ENCODE assay signal across 1 cellular context in the genomic region with DNA sequence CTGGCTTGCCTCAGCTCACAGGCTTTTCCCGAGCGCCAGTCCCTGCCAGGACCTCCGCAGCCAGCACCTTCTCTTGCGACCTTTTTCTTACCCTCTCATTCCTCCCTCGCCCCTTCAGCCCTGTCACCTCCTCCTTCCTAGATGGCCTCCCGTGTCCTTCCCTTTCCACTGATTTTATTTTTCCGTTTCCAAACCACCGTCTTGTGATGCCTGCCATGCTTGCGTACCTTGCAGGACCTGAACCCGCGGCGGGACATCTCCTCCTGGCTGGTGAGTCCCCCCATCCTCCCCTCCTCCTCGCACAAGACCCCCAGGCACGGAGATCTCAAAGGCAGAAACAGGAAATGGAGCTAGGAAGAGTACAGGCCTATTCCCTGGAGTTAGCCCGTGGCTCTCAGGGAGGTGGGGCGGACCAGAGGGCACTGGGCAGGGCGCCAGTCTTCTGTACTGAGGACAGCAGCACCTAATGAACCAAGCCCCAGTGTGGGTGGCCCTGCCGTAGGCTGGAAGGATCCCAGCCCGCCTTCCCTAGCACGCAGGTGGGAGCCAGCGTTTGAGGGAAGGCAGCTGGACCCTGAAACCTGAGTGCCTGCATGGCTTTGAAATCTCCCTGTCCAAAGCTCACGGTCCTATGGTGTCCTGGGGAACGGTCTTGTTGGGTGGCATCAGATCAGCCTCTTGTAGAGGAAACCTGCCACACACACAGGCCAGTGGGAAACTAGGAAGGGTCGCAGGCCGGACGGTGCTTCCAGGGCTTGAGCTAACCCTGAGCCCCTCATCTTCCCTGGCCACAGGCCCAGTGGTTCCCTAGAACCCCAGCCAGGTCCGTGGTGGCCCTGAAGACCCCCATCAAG.
TF ChIP-seq lines count a peak whose summit lies in the region.

No MANE protein-coding gene starts in this region.

TF ChIP-seq in HepG2, 621 proteins besides CTCF, POLR2A, EP300 and RAD21 (continued from another document and continues in another):
- TF ChIP-seq, protein P1, sequence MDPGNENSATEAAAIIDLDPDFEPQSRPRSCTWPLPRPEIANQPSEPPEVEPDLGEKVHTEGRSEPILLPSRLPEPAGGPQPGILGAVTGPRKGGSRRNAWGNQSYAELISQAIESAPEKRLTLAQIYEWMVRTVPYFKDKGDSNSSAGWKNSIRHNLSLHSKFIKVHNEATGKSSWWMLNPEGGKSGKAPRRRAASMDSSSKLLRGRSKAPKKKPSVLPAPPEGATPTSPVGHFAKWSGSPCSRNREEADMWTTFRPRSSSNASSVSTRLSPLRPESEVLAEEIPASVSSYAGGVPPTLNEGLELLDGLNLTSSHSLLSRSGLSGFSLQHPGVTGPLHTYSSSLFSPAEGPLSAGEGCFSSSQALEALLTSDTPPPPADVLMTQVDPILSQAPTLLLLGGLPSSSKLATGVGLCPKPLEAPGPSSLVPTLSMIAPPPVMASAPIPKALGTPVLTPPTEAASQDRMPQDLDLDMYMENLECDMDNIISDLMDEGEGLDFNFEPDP (CRISPR knock-in tag; conservative IDR thresholded peaks at IDR 0.05), result no peak
- TF ChIP-seq MYNN (CRISPR knock-in tag; IDR thresholded peaks at IDR 0.05; ENCODE audit: low read depth) (no peak), ZNF761 (CRISPR knock-in tag; conservative IDR thresholded peaks at IDR 0.05) (0 out of 2 replicates have a peak, but pooled peaks have one; percentile 51), ZNF296 (CRISPR knock-in tag; conservative IDR thresholded peaks at IDR 0.05) (peak; percentile 69; the same call in 1 of the 2 replicates), CBX2 (IDR thresholded peaks at IDR 0.05; ENCODE audit: low read depth, low read length) (no peak), CBX2 (CRISPR knock-in tag; IDR thresholded peaks at IDR 0.05; ENCODE audit: low read depth) (no peak), JDP2 (CRISPR knock-in tag; IDR thresholded peaks at IDR 0.05; ENCODE audit: borderline replicate concordance) (no peak), ZSCAN21 (CRISPR knock-in tag; IDR thresholded peaks at IDR 0.05; ENCODE audit: borderline replicate concordance) (peak; percentile 78), ADNP (CRISPR knock-in tag; IDR thresholded peaks at IDR 0.05) (no peak), ZNF33B (CRISPR knock-in tag; IDR thresholded peaks at IDR 0.05) (0 out of 2 replicates have a peak, but pooled peaks have one; percentile 6), ZNF816 (CRISPR knock-in tag; IDR thresholded peaks at IDR 0.05; ENCODE audit: borderline replicate concordance) (no peak), U2AF1 (optimal IDR thresholded peaks at IDR 0.05; ENCODE audit: low read depth, low read length) (peak; percentile 93), ZNF556 (CRISPR knock-in tag; IDR thresholded peaks at IDR 0.05; ENCODE audit: borderline replicate concordance) (peak; percentile 77; the same call in 1 of the 2 replicates), TGIF2 (CRISPR knock-in tag; IDR thresholded peaks at IDR 0.05) (no peak; the same call in 1 of the 2 replicates), NR2F6 (IDR thresholded peaks at IDR 0.05) (no peak; the same call in none of the 2 replicates), NR2F6 (CRISPR knock-in tag; IDR thresholded peaks at IDR 0.05) (0 out of 2 replicates have a peak, but pooled peaks have one; percentile 40), ZNF253 (CRISPR knock-in tag; IDR thresholded peaks at IDR 0.05; ENCODE audit: borderline replicate concordance) (no peak), THAP8 (CRISPR knock-in tag; IDR thresholded peaks at IDR 0.05; ENCODE audit: borderline replicate concordance) (peak; percentile 86; the same call in 1 of the 2 replicates), ZFP62 (CRISPR knock-in tag; IDR thresholded peaks at IDR 0.05) (no peak), SP140L (CRISPR knock-in tag; IDR thresholded peaks at IDR 0.05; ENCODE audit: borderline replicate concordance) (no peak), DMTF1 (CRISPR knock-in tag; IDR thresholded peaks at IDR 0.05) (no peak), MED8 (CRISPR knock-in tag; IDR thresholded peaks at IDR 0.05; ENCODE audit: insufficient replicate concordance) (no peak), RARG (CRISPR knock-in tag; IDR thresholded peaks at IDR 0.05; ENCODE audit: low read depth) (no peak), LRRFIP1 (CRISPR knock-in tag; conservative IDR thresholded peaks at IDR 0.05) (no peak), CSRNP1 (CRISPR knock-in tag; IDR thresholded peaks at IDR 0.05) (peak; percentile 92; the same call in 1 of the 2 replicates), GPN1 (CRISPR knock-in tag; IDR thresholded peaks at IDR 0.05; ENCODE audit: borderline replicate concordance) (no peak), FOXJ3 (CRISPR knock-in tag; IDR thresholded peaks at IDR 0.05; ENCODE audit: borderline replicate concordance) (no peak), ZBTB3 (CRISPR knock-in tag; IDR thresholded peaks at IDR 0.05; ENCODE audit: borderline replicate concordance, low read depth) (no peak), ZNF383 (CRISPR knock-in tag; IDR thresholded peaks at IDR 0.05; ENCODE audit: borderline replicate concordance) (peak; percentile 68; the same call in 1 of the 2 replicates), GATAD2A (CRISPR knock-in tag; IDR thresholded peaks at IDR 0.05) (peak; percentile 69)
- TF ChIP-seq, protein P2, sequence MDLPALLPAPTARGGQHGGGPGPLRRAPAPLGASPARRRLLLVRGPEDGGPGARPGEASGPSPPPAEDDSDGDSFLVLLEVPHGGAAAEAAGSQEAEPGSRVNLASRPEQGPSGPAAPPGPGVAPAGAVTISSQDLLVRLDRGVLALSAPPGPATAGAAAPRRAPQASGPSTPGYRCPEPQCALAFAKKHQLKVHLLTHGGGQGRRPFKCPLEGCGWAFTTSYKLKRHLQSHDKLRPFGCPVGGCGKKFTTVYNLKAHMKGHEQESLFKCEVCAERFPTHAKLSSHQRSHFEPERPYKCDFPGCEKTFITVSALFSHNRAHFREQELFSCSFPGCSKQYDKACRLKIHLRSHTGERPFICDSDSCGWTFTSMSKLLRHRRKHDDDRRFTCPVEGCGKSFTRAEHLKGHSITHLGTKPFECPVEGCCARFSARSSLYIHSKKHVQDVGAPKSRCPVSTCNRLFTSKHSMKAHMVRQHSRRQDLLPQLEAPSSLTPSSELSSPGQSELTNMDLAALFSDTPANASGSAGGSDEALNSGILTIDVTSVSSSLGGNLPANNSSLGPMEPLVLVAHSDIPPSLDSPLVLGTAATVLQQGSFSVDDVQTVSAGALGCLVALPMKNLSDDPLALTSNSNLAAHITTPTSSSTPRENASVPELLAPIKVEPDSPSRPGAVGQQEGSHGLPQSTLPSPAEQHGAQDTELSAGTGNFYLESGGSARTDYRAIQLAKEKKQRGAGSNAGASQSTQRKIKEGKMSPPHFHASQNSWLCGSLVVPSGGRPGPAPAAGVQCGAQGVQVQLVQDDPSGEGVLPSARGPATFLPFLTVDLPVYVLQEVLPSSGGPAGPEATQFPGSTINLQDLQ (CRISPR knock-in tag; IDR thresholded peaks at IDR 0.05), result 0 out of 2 replicates have a peak, but pooled peaks have one; percentile 37
- TF ChIP-seq, protein P3, sequence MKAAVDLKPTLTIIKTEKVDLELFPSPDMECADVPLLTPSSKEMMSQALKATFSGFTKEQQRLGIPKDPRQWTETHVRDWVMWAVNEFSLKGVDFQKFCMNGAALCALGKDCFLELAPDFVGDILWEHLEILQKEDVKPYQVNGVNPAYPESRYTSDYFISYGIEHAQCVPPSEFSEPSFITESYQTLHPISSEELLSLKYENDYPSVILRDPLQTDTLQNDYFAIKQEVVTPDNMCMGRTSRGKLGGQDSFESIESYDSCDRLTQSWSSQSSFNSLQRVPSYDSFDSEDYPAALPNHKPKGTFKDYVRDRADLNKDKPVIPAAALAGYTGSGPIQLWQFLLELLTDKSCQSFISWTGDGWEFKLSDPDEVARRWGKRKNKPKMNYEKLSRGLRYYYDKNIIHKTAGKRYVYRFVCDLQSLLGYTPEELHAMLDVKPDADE (CRISPR knock-in tag; IDR thresholded peaks at IDR 0.05), result no peak
- TF ChIP-seq, protein P4, sequence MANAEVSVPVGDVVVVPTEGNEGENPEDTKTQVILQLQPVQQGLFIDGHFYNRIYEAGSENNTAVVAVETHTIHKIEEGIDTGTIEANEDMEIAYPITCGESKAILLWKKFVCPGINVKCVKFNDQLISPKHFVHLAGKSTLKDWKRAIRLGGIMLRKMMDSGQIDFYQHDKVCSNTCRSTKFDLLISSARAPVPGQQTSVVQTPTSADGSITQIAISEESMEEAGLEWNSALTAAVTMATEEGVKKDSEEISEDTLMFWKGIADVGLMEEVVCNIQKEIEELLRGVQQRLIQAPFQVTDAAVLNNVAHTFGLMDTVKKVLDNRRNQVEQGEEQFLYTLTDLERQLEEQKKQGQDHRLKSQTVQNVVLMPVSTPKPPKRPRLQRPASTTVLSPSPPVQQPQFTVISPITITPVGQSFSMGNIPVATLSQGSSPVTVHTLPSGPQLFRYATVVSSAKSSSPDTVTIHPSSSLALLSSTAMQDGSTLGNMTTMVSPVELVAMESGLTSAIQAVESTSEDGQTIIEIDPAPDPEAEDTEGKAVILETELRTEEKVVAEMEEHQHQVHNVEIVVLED (CRISPR knock-in tag; IDR thresholded peaks at IDR 0.05; ENCODE audit: borderline replicate concordance), result peak; percentile 65; the same call in 1 of the 2 replicates
- TF ChIP-seq, protein P5, sequence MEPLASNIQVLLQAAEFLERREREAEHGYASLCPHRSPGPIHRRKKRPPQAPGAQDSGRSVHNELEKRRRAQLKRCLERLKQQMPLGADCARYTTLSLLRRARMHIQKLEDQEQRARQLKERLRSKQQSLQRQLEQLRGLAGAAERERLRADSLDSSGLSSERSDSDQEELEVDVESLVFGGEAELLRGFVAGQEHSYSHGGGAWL (CRISPR knock-in tag; IDR thresholded peaks at IDR 0.05), result 0 out of 2 replicates have a peak, but pooled peaks have one; percentile 81
